8 cellular contexts compared by ENCODE assay signal in genomic region chr1:182084487-182085316, GRCh38. TPM values are rescaled to one million over a fixed set of nuclear protein-coding genes. Genes with fewer than 3 reads are reported as not detected.
DNase-seq lines count a peak whose midpoint lies in the region; ATAC-seq, FAIRE-seq and TF ChIP-seq lines count a peak whose summit lies in the region.

No MANE protein-coding gene starts in this region.

- WGBS in lung, 2 donors = 8 to 11% methylated on average over 8 of the region's 8 CpGs

- BruUV-seq in A673 (replicated peaks; lab: Mats Ljungman, UMichigan) = no TSS peak

- peak; percentile 79 for DNase-seq in A673 (ENCODE audit: low spot score)
- peak; percentile 54 for DNase-seq in GM18507 (ENCODE audit: extremely low spot score, insufficient read length, low read depth)
- peak; percentile 91 for DNase-seq in NCI-H526 treated with DMSO at 0.1 percent for 48 hours (lab: John Stamatoyannopoulos, UW)
- DNase-seq in activated CD4-positive, alpha-beta memory T cell treated with anti-CD3 and anti-CD28 coated beads for 36 hours = peak; percentile 91
- peak; percentile 60 for DNase-seq in effector CD8-positive, alpha-beta T cell (lab: John Stamatoyannopoulos, UW)
- peak; percentile 89 for DNase-seq in lung (ENCODE audit: low spot score)
- DNase-seq in stimulated activated CD8-positive, alpha-beta memory T cell treated with anti-CD3 and anti-CD28 coated beads, Interleukin-12 subunit alpha, Interleukin-12 subunit beta, amount 100 ng/mL, for 4 hours (ENCODE audit: low read depth) = peak; percentile 21

- peak; percentile 85 for FAIRE-seq in GM18507 (lab: Jason Lieb, UNC)

- no peaks in the 10 kb centered on the region for H3K36me3 Mint-ChIP-seq in activated CD4-positive, alpha-beta memory T cell treated with anti-CD3 and anti-CD28 coated beads for 36 hours

- H3K27ac ChIP-seq in A673 (ENCODE audit: low read depth, low read length, poor library complexity, severe bottlenecking) = no peak overlapping the region
- peak overlapping the region in 1 of 2 donors; percentile 28 for H3K27ac ChIP-seq in lung (ENCODE audit: low read depth in 1 of 2, low read length in 1 of 2)

- H3K9me3 Mint-ChIP-seq in activated CD4-positive, alpha-beta memory T cell treated with anti-CD3 and anti-CD28 coated beads for 36 hours = no peaks in the 10 kb centered on the region

- ATAC-seq in HG03460 (IDR thresholded peaks at IDR 0.05; ENCODE audit: unreplicated experiment) (peak; percentile 76), lung (ENCODE audit: insufficient read depth, low FRiP score) (peak; percentile 93)

- no peaks in the 10 kb centered on the region for H3K9me3 ChIP-seq in A673 (ENCODE audit: low read depth, low read length, poor library complexity, severe bottlenecking)
- H3K9me3 ChIP-seq in lung (ENCODE audit: control insufficient read depth in 2 of 2, insufficient read depth in 1 of 2, low read length in 1 of 2) = no peaks in the 10 kb centered on the region

- intact Hi-C loops in A673 (cut with micrococcal nuclease; ENCODE audit: unreplicated experiment) = loop anchor here (1.0 to 5.0 kb wide), 3 partner anchors 312 to 698 kb away; no protein-coding TSS in a partner anchor
- intact Hi-C loops in activated CD4-positive, alpha-beta memory T cell treated with anti-CD3 and anti-CD28 coated beads for 36 hours (cut with micrococcal nuclease) = loop anchor here (1.0 to 5.0 kb wide), 6 partner anchors 59 to 700 kb away; no protein-coding TSS in a partner anchor

- no peaks in the 10 kb centered on the region for H3K4me1 ChIP-seq in A673 (ENCODE audit: insufficient read depth, low read length, poor library complexity, severe bottlenecking)
- peaks cover 0 to 8% of the 10 kb centered on the region in 2 donors for H3K4me1 ChIP-seq in lung (ENCODE audit: control insufficient read depth in 2 of 2, insufficient read depth in 2 of 2, low read length in 2 of 2)

- CTCF ChIA-PET in A673 (lab: Charles Lee) = interaction anchor here (0.5 to 1.5 kb wide), 3 partner anchors 312 to 578 kb away, joined by 5 to 9 read pairs (median 7); no protein-coding TSS in a partner anchor
- CTCF ChIA-PET in activated CD4-positive, alpha-beta memory T cell treated with anti-CD3 and anti-CD28 coated beads for 36 hours (lab: Charles Lee) = interaction anchor here (0.6 to 7.2 kb wide), 25 partner anchors 10 to 755 kb away, joined by 3 to 118 read pairs (median 4); partner anchors contain the start of gene RNASEL

- H3K36me3 ChIP-seq in A673 (ENCODE audit: insufficient read depth, low read length, poor library complexity, severe bottlenecking) = no peaks in the 10 kb centered on the region
- H3K36me3 ChIP-seq in lung (ENCODE audit: control insufficient read depth in 2 of 2, insufficient read depth in 2 of 2, low read length in 2 of 2) = no peaks in the 10 kb centered on the region

- H3K27me3 ChIP-seq in A673 (replicated peaks; ENCODE audit: insufficient read depth, low read depth, low read length, poor library complexity) (no peaks in the 10 kb centered on the region), lung (ENCODE audit: control insufficient read depth, insufficient read depth) (no peaks in the 10 kb centered on the region)

- H3K27me3 Mint-ChIP-seq in activated CD4-positive, alpha-beta memory T cell treated with anti-CD3 and anti-CD28 coated beads for 36 hours = no peaks in the 10 kb centered on the region

- no peak overlapping the region for H3K4me3 Mint-ChIP-seq in activated CD4-positive, alpha-beta memory T cell treated with anti-CD3 and anti-CD28 coated beads for 36 hours

- POLR2A ChIA-PET in A673 (lab: Charles Lee; ENCODE audit: low non-redundant PET) = no interaction called here
- POLR2A ChIA-PET in activated CD4-positive, alpha-beta memory T cell treated with anti-CD3 and anti-CD28 coated beads for 36 hours (lab: Charles Lee) = no interaction called here

- H3K4me1 Mint-ChIP-seq in activated CD4-positive, alpha-beta memory T cell treated with anti-CD3 and anti-CD28 coated beads for 36 hours (ENCODE audit: low read depth) = peaks cover 42% of the 10 kb centered on the region

- peak overlapping the region; percentile 10 for H3K27ac Mint-ChIP-seq in activated CD4-positive, alpha-beta memory T cell treated with anti-CD3 and anti-CD28 coated beads for 36 hours

- peak; percentile 68 for TF ChIP-seq CTCF in A673 (conservative IDR thresholded peaks at IDR 0.05; ENCODE audit: low read depth, low read length)
- TF ChIP-seq CTCF in lung (IDR thresholded peaks at IDR 0.05; ENCODE audit: control extremely low read depth, extremely low read depth) = peak; percentile 83

- H3K4me3 ChIP-seq in A673 (ENCODE audit: low read depth, low read length, poor library complexity, severe bottlenecking) (no peak overlapping the region), lung (no peak overlapping the region)

RNA-seq across cellular contexts. Expression of gene ZNF648, which starts 23.2 kb away (rescaled TPM):
- not detected in 2 replicates for total RNA-seq in A673 (2021)
- not detected for total RNA-seq in activated CD4-positive, alpha-beta memory T cell treated with anti-CD3 and anti-CD28 coated beads for 36 hours
- under 1 TPM; 0.09 to 0.20 TPM for total RNA-seq in lung
- polyA plus RNA-seq in lung = under 1 TPM in 1 of 2 donors, not detected in 1; 0.21 TPM

Comparison
In these comparisons a context has a peak if more than half of its experiments do, and no peak if none do; other contexts are left out.
1. DNase-seq: peak in every context shown above with its lines; median percentile 91 in NCI-H526 treated with DMSO at 0.1 percent for 48 hours; 91 in activated CD4-positive, alpha-beta memory T cell treated with anti-CD3 and anti-CD28 coated beads for 36 hours; 89 in lung; 79 in A673; 60 in effector CD8-positive, alpha-beta T cell; 54 in GM18507; 21 in stimulated activated CD8-positive, alpha-beta memory T cell treated with anti-CD3 and anti-CD28 coated beads, Interleukin-12 subunit alpha, Interleukin-12 subunit beta, amount 100 ng/mL, for 4 hours.